ENCODE assay signal across 1 cellular context in the genomic region with DNA sequence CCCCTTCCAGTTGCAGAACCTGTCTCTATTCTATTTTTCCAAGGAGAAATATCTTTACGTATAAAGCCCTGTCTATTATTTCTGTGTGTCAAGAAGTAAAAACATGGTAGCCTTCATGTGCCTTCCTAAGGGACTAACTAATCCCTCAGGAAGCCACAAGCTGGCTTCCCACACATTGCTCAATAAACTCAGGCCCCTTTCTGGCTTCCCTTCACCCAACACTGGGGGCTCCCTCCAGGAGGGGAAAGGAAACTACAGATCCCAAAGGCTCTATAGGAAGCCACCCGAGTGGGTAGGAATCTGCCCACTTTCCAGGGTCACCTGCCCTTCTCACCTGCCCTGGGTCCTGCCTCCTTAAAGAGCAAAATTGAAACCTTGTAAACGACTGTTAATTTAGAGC.
A peak's percentile ranks its signal among the peaks of the same experiment; 100 is the strongest.
TF ChIP-seq lines count a peak whose summit lies in the region.

No MANE protein-coding gene starts in this region.

TF ChIP-seq in H1, 55 proteins besides CTCF, POLR2A, EP300 and RAD21:
- TF ChIP-seq TAF1 (IDR thresholded peaks at IDR 0.05; ENCODE audit: low read depth, low read length): no peak
- peak; percentile 62; the same call in 1 of the 2 replicates for TF ChIP-seq CEBPB (IDR thresholded peaks at IDR 0.05; ENCODE audit: low read depth, low read length)
